In genomic region chr17:77491921-77492445, GRCh38 we compare ENCODE assay signal across 12 cellular contexts.
DNase-seq lines count a peak whose midpoint lies in the region; ATAC-seq and TF ChIP-seq lines count a peak whose summit lies in the region.
"Had no signal": no experiment of that assay in that cellular context is flagged by ENCODE, and none has a peak within 500 bp of the region (broad histone marks: within the 10 kb centered on the region; RNA-seq: fewer than 3 reads in every experiment).

No MANE protein-coding gene starts in this region.

- intact Hi-C loops in dendritic cell treated with granulocyte-macrophage colony-stimulating factor and Interleukin-4, amounts not matched to agents 40 ng/mL and 50 ng/mL, for 4 days (cut with micrococcal nuclease), result no loop called here

- peaks cover 11% of the 10 kb centered on the region for H3K36me3 ChIP-seq in mesendoderm (ENCODE audit: control insufficient read depth, insufficient read depth, low read length)

- peak overlapping the region; percentile 8 for H3K27ac Mint-ChIP-seq in dendritic cell treated with granulocyte-macrophage colony-stimulating factor and Interleukin-4, amounts not matched to agents 40 ng/mL and 50 ng/mL, for 4 days
- peak overlapping the region; percentile 60 for H3K27ac Mint-ChIP-seq in stimulated activated effector memory CD8-positive, alpha-beta T cell treated with anti-CD3 and anti-CD28 coated beads, Interleukin-12 subunit alpha, Interleukin-12 subunit beta, amount 100 ng/mL, for 72 hours
- H3K27ac Mint-ChIP-seq: natural killer cell had no signal

- peaks cover 35% of the 10 kb centered on the region for H3K4me1 Mint-ChIP-seq in dendritic cell treated with granulocyte-macrophage colony-stimulating factor and Interleukin-4, amounts not matched to agents 40 ng/mL and 50 ng/mL, for 4 days (ENCODE audit: low read depth)
- peaks cover 20% of the 10 kb centered on the region for H3K4me1 Mint-ChIP-seq in stimulated activated effector memory CD8-positive, alpha-beta T cell treated with anti-CD3 and anti-CD28 coated beads, Interleukin-12 subunit alpha, Interleukin-12 subunit beta, amount 100 ng/mL, for 72 hours

- H3K27me3 ChIP-seq in mesendoderm (ENCODE audit: insufficient read depth, low read length, poor library complexity), result no peaks in the 10 kb centered on the region
- H3K27me3 ChIP-seq: tibial nerve had no signal

- no peak overlapping the region for H3K56ac ChIP-seq in mesendoderm (ENCODE audit: low read length)

- peaks cover 3% of the 10 kb centered on the region for H3K79me1 ChIP-seq in mesendoderm (ENCODE audit: low read length)

- no peak overlapping the region for H4K5ac ChIP-seq in mesendoderm (ENCODE audit: low read length)

- no peaks in the 10 kb centered on the region for H3K79me2 ChIP-seq in mesendoderm (ENCODE audit: control insufficient read depth, insufficient read depth, low read length)

- no peak overlapping the region for H3K4me3 ChIP-seq in mesendoderm (ENCODE audit: low read length)
- H3K4me3 ChIP-seq: tibial nerve had no signal

- H4K8ac ChIP-seq in mesendoderm (ENCODE audit: low read depth, low read length), result no peak overlapping the region

- H3K9ac ChIP-seq in mesendoderm (ENCODE audit: low read length), result no peak overlapping the region

- POLR2A ChIA-PET in RWPE1 (lab: Yijun Ruan, JAX; ENCODE audit: low non-redundant PET), result no interaction called here

- no peak overlapping the region for H3K4me3 Mint-ChIP-seq in dendritic cell treated with granulocyte-macrophage colony-stimulating factor and Interleukin-4, amounts not matched to agents 40 ng/mL and 50 ng/mL, for 4 days
- H3K4me3 Mint-ChIP-seq in stimulated activated effector memory CD8-positive, alpha-beta T cell treated with anti-CD3 and anti-CD28 coated beads, Interleukin-12 subunit alpha, Interleukin-12 subunit beta, amount 100 ng/mL, for 72 hours, result peak overlapping the region; percentile 15
- H3K4me3 Mint-ChIP-seq: natural killer cell had no signal

- H2AK5ac ChIP-seq in mesendoderm (ENCODE audit: low read length), result no peak overlapping the region

- H3K27ac ChIP-seq in RWPE1 (peak overlapping the region; percentile 68), mesendoderm (ENCODE audit: low read depth, low read length) (no peak overlapping the region)

- H2BK15ac ChIP-seq in mesendoderm (replicated peaks; ENCODE audit: low read depth), result no peak overlapping the region

- no peak overlapping the region for H2BK5ac ChIP-seq in mesendoderm (ENCODE audit: low read length)

- peak; percentile 24 for ATAC-seq in stimulated activated effector memory CD8-positive, alpha-beta T cell treated with anti-CD3 and anti-CD28 coated beads, Interleukin-12 subunit alpha, Interleukin-12 subunit beta, amount 100 ng/mL, for 72 hours

- H3K27me3 Mint-ChIP-seq in dendritic cell treated with granulocyte-macrophage colony-stimulating factor and Interleukin-4, amounts not matched to agents 40 ng/mL and 50 ng/mL, for 4 days, result no peaks in the 10 kb centered on the region

- H3K4me2 ChIP-seq in mesendoderm (ENCODE audit: low read length), result no peak overlapping the region

- WGBS in mesendoderm (ENCODE audit: extremely low coverage, insufficient coverage, low lambda C conversion rate), result no CpG with 5 or more reads among the region's 16 CpGs

- peak; percentile 31 for DNase-seq in activated T-cell treated with anti-CD3 and anti-CD28 coated beads, Interleukin-2, amount 50 U/mL, for 1 hour
- no peak for DNase-seq in activated T-cell treated with anti-CD3 and anti-CD28 coated beads, Interleukin-2, amount 50 U/mL, for 48 hours
- no peak for DNase-seq in RWPE1 (ENCODE audit: low spot score)
- no peak for DNase-seq in stimulated activated effector memory CD8-positive, alpha-beta T cell treated with anti-CD3 and anti-CD28 coated beads, Interleukin-12 subunit alpha, Interleukin-12 subunit beta, amount 100 ng/mL, for 72 hours (ENCODE audit: low spot score in 2 of 2)
- DNase-seq in stimulated activated CD8-positive, alpha-beta memory T cell treated with anti-CD3 and anti-CD28 coated beads, Interleukin-4, amount 100 ng/mL, for 48 hours, result no peak
- DNase-seq in mesendoderm, result no peak
- DNase-seq in SIG-M5 treated with dmso at 0.1 percent for 504 hours (lab: John Stamatoyannopoulos, UW; ENCODE audit: unreplicated experiment), result no peak
- DNase-seq: IMR-90; natural killer cell; stimulated activated CD4-positive, alpha-beta T cell treated with anti-CD3 and anti-CD28 coated beads, Interleukin-4, amount 100 ng/mL, for 1 hour had no signal

- no peak overlapping the region for H2BK120ac ChIP-seq in mesendoderm (ENCODE audit: low read depth, low read length)

- no peaks in the 10 kb centered on the region for H3K36me3 Mint-ChIP-seq in dendritic cell treated with granulocyte-macrophage colony-stimulating factor and Interleukin-4, amounts not matched to agents 40 ng/mL and 50 ng/mL, for 4 days (ENCODE audit: low read depth)
- H3K36me3 Mint-ChIP-seq in stimulated activated effector memory CD8-positive, alpha-beta T cell treated with anti-CD3 and anti-CD28 coated beads, Interleukin-12 subunit alpha, Interleukin-12 subunit beta, amount 100 ng/mL, for 72 hours, result no peaks in the 10 kb centered on the region
- H3K36me3 Mint-ChIP-seq: natural killer cell had no signal

- TF ChIP-seq CTCF in RWPE1 (conservative IDR thresholded peaks at IDR 0.05; ENCODE audit: low read depth), result no peak

- CTCF ChIA-PET in RWPE1 (lab: Yijun Ruan, JAX), result no interaction called here

- no peak overlapping the region for H3K4ac ChIP-seq in mesendoderm (ENCODE audit: low read depth, low read length)

- H3K18ac ChIP-seq in mesendoderm (ENCODE audit: low read length), result no peak overlapping the region

- H3K4me1 ChIP-seq in mesendoderm (ENCODE audit: control insufficient read depth, low read depth, low read length), result no peaks in the 10 kb centered on the region

- no peak overlapping the region for H3K23ac ChIP-seq in mesendoderm (ENCODE audit: low read length)

- no peaks in the 10 kb centered on the region for H3K9me3 Mint-ChIP-seq in dendritic cell treated with granulocyte-macrophage colony-stimulating factor and Interleukin-4, amounts not matched to agents 40 ng/mL and 50 ng/mL, for 4 days
- H3K9me3 Mint-ChIP-seq in stimulated activated effector memory CD8-positive, alpha-beta T cell treated with anti-CD3 and anti-CD28 coated beads, Interleukin-12 subunit alpha, Interleukin-12 subunit beta, amount 100 ng/mL, for 72 hours, result no peaks in the 10 kb centered on the region
- H3K9me3 Mint-ChIP-seq: natural killer cell had no signal
